ENCODE assay signal across 17 cellular contexts in genomic region chr4:141905751-141906150, GRCh38.
DNase-seq lines count a peak whose midpoint lies in the region; ATAC-seq and TF ChIP-seq lines count a peak whose summit lies in the region.
"Had no signal": no experiment of that assay in that cellular context is flagged by ENCODE, and none has a peak within 500 bp of the region (broad histone marks: within the 10 kb centered on the region; RNA-seq: fewer than 3 reads in every experiment).

No MANE protein-coding gene starts in this region.

- ATAC-seq in IMR-90 (ENCODE audit: low read depth) (peak; percentile 92), GM19452 (IDR thresholded peaks at IDR 0.05; ENCODE audit: unreplicated experiment) (no peak), gastroesophageal sphincter (no peak)

- H3K27me3 Mint-ChIP-seq in mesothelial cell of epicardium (ENCODE audit: low read depth): no peaks in the 10 kb centered on the region
- H3K27me3 Mint-ChIP-seq: activated naive CD4-positive, alpha-beta T cell treated with anti-CD3 and anti-CD28 coated beads, Interleukin-2, amount 50 U/mL, for 24 hours; B cell had no signal

- H3K9me3 Mint-ChIP-seq in mesothelial cell of epicardium: peaks cover 4% of the 10 kb centered on the region
- H3K9me3 Mint-ChIP-seq: activated naive CD4-positive, alpha-beta T cell treated with anti-CD3 and anti-CD28 coated beads, Interleukin-2, amount 50 U/mL, for 24 hours had no signal

- peak overlapping the region; percentile 76; the same call in 1 of the 2 replicates for H2BK20ac ChIP-seq in IMR-90 (ENCODE audit: low read depth, low read length)

- H3K36me3 ChIP-seq in IMR-90 (ENCODE audit: control insufficient read depth, insufficient read depth, low read length): no peaks in the 10 kb centered on the region
- H3K36me3 ChIP-seq in sigmoid colon: no peaks in the 10 kb centered on the region
- no peaks in the 10 kb centered on the region for H3K36me3 ChIP-seq in gastroesophageal sphincter
- H3K36me3 ChIP-seq: Peyer's patch had no signal

- peak overlapping the region; percentile 48 for H2BK5ac ChIP-seq in IMR-90 (ENCODE audit: low read depth, low read length, poor library complexity, severe bottlenecking)

- H4K5ac ChIP-seq in IMR-90 (ENCODE audit: low read depth, low read length): no peak overlapping the region

- WGBS in IMR-90 (ENCODE audit: extremely low coverage in 2 of 2, insufficient read length in 1 of 2), 2 experiments: no CpG with 5 or more reads among the region's 3 CpGs
- 86 to 87% methylated on average over 3 of the region's 3 CpGs for WGBS in sigmoid colon, 2 donors
- 82 to 92% methylated on average over 3 of the region's 3 CpGs for WGBS in gastroesophageal sphincter (ENCODE audit: low coverage in 1 of 2), 2 donors

- H3K18ac ChIP-seq in IMR-90 (ENCODE audit: low read depth, low read length): no peak overlapping the region

- peaks cover 3% of the 10 kb centered on the region for H3K4me1 ChIP-seq in IMR-90 (ENCODE audit: control insufficient read depth, insufficient read depth, low read length)
- no peaks in the 10 kb centered on the region for H3K4me1 ChIP-seq in sigmoid colon
- no peaks in the 10 kb centered on the region for H3K4me1 ChIP-seq in gastroesophageal sphincter
- H3K4me1 ChIP-seq: Peyer's patch had no signal

- no peak overlapping the region for H3K23ac ChIP-seq in IMR-90 (ENCODE audit: low read depth, low read length)

- H3K79me1 ChIP-seq in IMR-90 (ENCODE audit: low read depth in 1 of 2, low read length in 2 of 2): no peaks in the 10 kb centered on the region

- CTCF ChIA-PET in IMR-90 (lab: Yijun Ruan, JAX): no interaction called here

- peak overlapping the region; percentile 56; the same call in 1 of the 2 replicates for H2BK120ac ChIP-seq in IMR-90 (ENCODE audit: low read depth, low read length)

- no peak overlapping the region for H4K8ac ChIP-seq in IMR-90 (ENCODE audit: low read depth in 2 of 2, low read length in 2 of 2)

- no peaks in the 10 kb centered on the region for H3K9me3 ChIP-seq in IMR-90 (ENCODE audit: control insufficient read depth, insufficient read depth, low read length)
- H3K9me3 ChIP-seq in sigmoid colon: no peaks in the 10 kb centered on the region
- no peaks in the 10 kb centered on the region for H3K9me3 ChIP-seq in gastroesophageal sphincter
- H3K9me3 ChIP-seq: Peyer's patch had no signal

- no peak overlapping the region for H3K4ac ChIP-seq in IMR-90 (ENCODE audit: low read depth, low read length)

- no peak overlapping the region for H2AK5ac ChIP-seq in IMR-90 (ENCODE audit: low read depth, low read length)

- no peak overlapping the region for H3K56ac ChIP-seq in IMR-90 (ENCODE audit: extremely low read depth, insufficient read depth, low read length)

- H2AK9ac ChIP-seq in IMR-90 (replicated peaks; ENCODE audit: low read depth, low read length, poor library complexity): no peak overlapping the region

- no peak for TF ChIP-seq POLR2A in IMR-90 (IDR thresholded peaks at IDR 0.05; ENCODE audit: low read depth, low read length)
- no peak for TF ChIP-seq POLR2A in sigmoid colon (IDR thresholded peaks at IDR 0.05)
- TF ChIP-seq POLR2A in gastroesophageal sphincter (IDR thresholded peaks at IDR 0.05): no peak

- intact Hi-C loops in IMR-90 (cut with micrococcal nuclease) (no loop called here), sigmoid colon (cut with DNase I) (no loop called here)

- no peaks in the 10 kb centered on the region for H3K27me3 ChIP-seq in IMR-90 (ENCODE audit: control insufficient read depth, insufficient read depth, low read length)
- no peaks in the 10 kb centered on the region for H3K27me3 ChIP-seq in sigmoid colon
- no peaks in the 10 kb centered on the region for H3K27me3 ChIP-seq in gastroesophageal sphincter
- H3K27me3 ChIP-seq: Peyer's patch had no signal

- in situ Hi-C loops in IMR-90 (cut with MboI; ENCODE audit: low sequenced_read_pairs): no loop called here

- no peak overlapping the region for H2AFZ ChIP-seq in IMR-90 (replicated peaks; ENCODE audit: low read length, poor library complexity)

- no peak overlapping the region for H3K4me2 ChIP-seq in IMR-90 (ENCODE audit: low read depth, low read length)

- TF ChIP-seq CTCF in AG09309 (IDR thresholded peaks at IDR 0.05; ENCODE audit: control insufficient read depth, insufficient read depth, low read depth, low read length, missing control alignments) (no peak), IMR-90 (conservative IDR thresholded peaks at IDR 0.05; ENCODE audit: low read depth, low read length) (no peak), cardiac fibroblast (IDR thresholded peaks at IDR 0.05; ENCODE audit: low read depth, low read length) (no peak), mesothelial cell of epicardium (IDR thresholded peaks at IDR 0.05; ENCODE audit: unreplicated experiment) (no peak), sigmoid colon (IDR thresholded peaks at IDR 0.05) (no peak), gastroesophageal sphincter (IDR thresholded peaks at IDR 0.05) (no peak)

- peaks cover 26% of the 10 kb centered on the region for H3K4me1 Mint-ChIP-seq in mesothelial cell of epicardium
- H3K4me1 Mint-ChIP-seq: activated naive CD4-positive, alpha-beta T cell treated with anti-CD3 and anti-CD28 coated beads, Interleukin-2, amount 50 U/mL, for 24 hours; B cell had no signal

- H3K9ac ChIP-seq in IMR-90 (ENCODE audit: low read depth, low read length): no peak overlapping the region

- TF ChIP-seq EP300 in sigmoid colon (IDR thresholded peaks at IDR 0.05) (no peak), gastroesophageal sphincter (IDR thresholded peaks at IDR 0.05) (no peak)

- dilution Hi-C loops in IMR-90 (cut with HindIII; ENCODE audit: low sequenced_read_pairs, unreplicated experiment): no loop called here

- no peak overlapping the region for H2BK15ac ChIP-seq in IMR-90 (ENCODE audit: low read depth, low read length)

- H4K20me1 ChIP-seq in IMR-90 (ENCODE audit: insufficient read depth, low read length): no peaks in the 10 kb centered on the region

- H3K27ac Mint-ChIP-seq in mesothelial cell of epicardium: peak overlapping the region; percentile 80
- H3K27ac Mint-ChIP-seq: activated naive CD4-positive, alpha-beta T cell treated with anti-CD3 and anti-CD28 coated beads, Interleukin-2, amount 50 U/mL, for 24 hours; B cell; nephron progenitor cell had no signal

- POLR2A ChIA-PET in IMR-90 (lab: Charles Lee; ENCODE audit: unreplicated experiment): no interaction called here

- peak; percentile 91 for DNase-seq in AG09309 (ENCODE audit: low read depth)
- peak; percentile 80 for DNase-seq in IMR-90
- peak; percentile 36 to 76 for DNase-seq in cardiac fibroblast (ENCODE audit: low read depth in 2 of 2)
- no peak for DNase-seq in mesothelial cell of epicardium (ENCODE audit: low spot score in 2 of 2, unreplicated experiment in 2 of 2)
- no peak for DNase-seq in hippocampal formation (lab: John Stamatoyannopoulos, UW)
- no peak for DNase-seq in sigmoid colon
- DNase-seq: activated CD4-positive, alpha-beta T cell treated with anti-CD3 and anti-CD28 coated beads, Interleukin-2, amount 50 U/mL, for 1 hour; activated T-cell treated with anti-CD3 and anti-CD28 coated beads for 4 hours; effector CD8-positive, alpha-beta T cell; NCI-H1092 treated with DMSO at 0.1 percent for 48 hours; nephron progenitor cell; Peyer's patch; stimulated activated naive CD4-positive, alpha-beta T cell treated with Interleukin-2 at 50 U/mL for 16 hours had no signal

- H3K4me3 ChIP-seq in AG09309 (ENCODE audit: control insufficient read depth, low read depth, low read length) (no peak overlapping the region), IMR-90 (ENCODE audit: insufficient read depth, low read depth, low read length) (no peak overlapping the region), cardiac fibroblast (replicated peaks in 1 of 2; ENCODE audit: low read depth in 2 of 2, low read length in 2 of 2) (no peak overlapping the region), sigmoid colon (no peak overlapping the region), gastroesophageal sphincter (no peak overlapping the region)
- H3K4me3 ChIP-seq: Peyer's patch had no signal

- peaks cover 6% of the 10 kb centered on the region for H3K36me3 Mint-ChIP-seq in mesothelial cell of epicardium
- H3K36me3 Mint-ChIP-seq: activated naive CD4-positive, alpha-beta T cell treated with anti-CD3 and anti-CD28 coated beads, Interleukin-2, amount 50 U/mL, for 24 hours had no signal

- no peaks in the 10 kb centered on the region for H3K9me1 ChIP-seq in IMR-90 (ENCODE audit: insufficient read depth, low read length)

- no peak overlapping the region for H3K4me3 Mint-ChIP-seq in mesothelial cell of epicardium
- H3K4me3 Mint-ChIP-seq: activated naive CD4-positive, alpha-beta T cell treated with anti-CD3 and anti-CD28 coated beads, Interleukin-2, amount 50 U/mL, for 24 hours; B cell; nephron progenitor cell had no signal

- no TSS peak for BruUV-seq in IMR-90 (replicated peaks; lab: Mats Ljungman, UMichigan)

- TF ChIP-seq RAD21 in IMR-90 (IDR thresholded peaks at IDR 0.05; ENCODE audit: low read length): no peak

- H4K91ac ChIP-seq in IMR-90 (ENCODE audit: insufficient read depth, low read depth, low read length): no peak overlapping the region

- no peak overlapping the region for H3K14ac ChIP-seq in IMR-90 (replicated peaks; ENCODE audit: low read depth, low read length)

- H3K27ac ChIP-seq in IMR-90 (ENCODE audit: insufficient read depth, low read length): peak overlapping the region; percentile 37; the same call in 1 of the 2 replicates
- no peak overlapping the region for H3K27ac ChIP-seq in sigmoid colon
- no peak overlapping the region for H3K27ac ChIP-seq in gastroesophageal sphincter
- H3K27ac ChIP-seq: Peyer's patch had no signal

TF ChIP-seq in IMR-90, 13 proteins besides CTCF, POLR2A, EP300 and RAD21:
- no peak for TF ChIP-seq MAZ (IDR thresholded peaks at IDR 0.05; ENCODE audit: borderline replicate concordance, low read depth, low read length)
- peak; percentile 79 for TF ChIP-seq MAFK (IDR thresholded peaks at IDR 0.05; ENCODE audit: low read depth, low read length)
- peak; percentile 72 for TF ChIP-seq NFE2L2 (IDR thresholded peaks at IDR 0.05; ENCODE audit: low read depth, low read length)

Comparison
In these comparisons a context has a peak if more than half of its experiments do, and no peak if none do; other contexts are left out.
1. DNase-seq: peak in AG09309 (single experiment), IMR-90 (single experiment) and cardiac fibroblast (2 of 2); none in mesothelial cell of epicardium (0 of 2), hippocampal formation (0 of 2) and sigmoid colon (single experiment).